Comparison of ENCODE assay signal across 1 cellular context in the genomic region with DNA sequence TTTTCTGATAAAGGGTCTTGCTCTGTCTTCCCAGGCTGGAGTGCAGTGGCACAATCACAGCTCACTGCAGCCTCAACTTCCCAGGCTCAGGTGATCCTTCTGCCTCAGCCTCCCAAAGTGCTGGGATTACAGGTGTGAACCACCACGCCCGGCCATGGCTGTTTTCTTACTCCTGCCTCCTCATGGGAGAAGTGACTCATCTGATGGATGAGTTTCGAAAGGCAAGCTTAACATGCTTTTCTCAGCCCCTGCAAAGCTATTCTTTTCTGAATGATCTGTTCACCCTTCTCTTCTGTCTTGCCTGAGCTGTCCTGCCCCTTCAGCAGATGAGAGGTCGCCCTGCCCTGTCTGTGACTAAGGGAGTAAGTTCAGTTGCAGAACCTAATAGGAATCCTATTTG.
A peak's percentile ranks its signal among the peaks of the same experiment; 100 is the strongest.
TF ChIP-seq lines count a peak whose summit lies in the region.

No MANE protein-coding gene starts in this region.

TF ChIP-seq in HCT116, 20 proteins besides CTCF, POLR2A, EP300 and RAD21 (continued from another document):
- TF ChIP-seq FOSL1 (IDR thresholded peaks at IDR 0.05; ENCODE audit: low read depth), result peak; percentile 65
